ENCODE assay signal across 25 cellular contexts in genomic region chr20:4853787-4854295, GRCh38. TPM values are rescaled to one million over a fixed set of nuclear protein-coding genes. Genes with fewer than 3 reads are reported as not detected.
A peak's percentile ranks its signal among the peaks of the same experiment; 100 is the strongest.
DNase-seq lines count a peak whose midpoint lies in the region; ATAC-seq and TF ChIP-seq lines count a peak whose summit lies in the region.
"Had no signal": no experiment of that assay in that cellular context is flagged by ENCODE, and none has a peak within 500 bp of the region (broad histone marks: within the 10 kb centered on the region; RNA-seq: fewer than 3 reads in every experiment).

No MANE protein-coding gene starts in this region.

- no peaks in the 10 kb centered on the region for H3K9me3 Mint-ChIP-seq in activated T-cell treated with anti-CD3 and anti-CD28 coated beads, Interleukin-2, amount 50 U/mL, for 24 hours
- H3K9me3 Mint-ChIP-seq in activated T-cell treated with anti-CD3 and anti-CD28 coated beads, Interleukin-2, amount 50 U/mL, for 72 hours, result no peaks in the 10 kb centered on the region
- no peaks in the 10 kb centered on the region for H3K9me3 Mint-ChIP-seq in dendritic cell treated with granulocyte-macrophage colony-stimulating factor and Interleukin-4, amounts not matched to agents 40 ng/mL and 50 ng/mL, for 4 days
- no peaks in the 10 kb centered on the region for H3K9me3 Mint-ChIP-seq in stimulated activated memory B cell treated with anti-CD40 and anti-IgM and Interleukin-4, amounts not matched to agents 10 μg/mL and 1 μg/mL and 100 μg/mL, for 72 hours
- H3K9me3 Mint-ChIP-seq: CD4-positive, alpha-beta memory T cell had no signal

- 81% methylated on average over 8 of the region's 8 CpGs for WGBS in prostate gland

- intact Hi-C loops in dendritic cell treated with granulocyte-macrophage colony-stimulating factor and Interleukin-4, amounts not matched to agents 40 ng/mL and 50 ng/mL, for 4 days (cut with micrococcal nuclease), result no loop called here
- intact Hi-C loops in prostate gland (cut with DNase I), result no loop called here

- H3K9me3 ChIP-seq in DND-41 (ENCODE audit: insufficient read depth, low read length, severe bottlenecking), result no peaks in the 10 kb centered on the region
- H3K9me3 ChIP-seq in prostate gland, result no peaks in the 10 kb centered on the region
- H3K9me3 ChIP-seq: SJCRH30 had no signal

- no peaks in the 10 kb centered on the region for H3K79me2 ChIP-seq in DND-41 (ENCODE audit: insufficient read depth, low read length)

- H3K27me3 Mint-ChIP-seq in activated T-cell treated with anti-CD3 and anti-CD28 coated beads, Interleukin-2, amount 50 U/mL, for 24 hours, result no peaks in the 10 kb centered on the region
- no peaks in the 10 kb centered on the region for H3K27me3 Mint-ChIP-seq in activated T-cell treated with anti-CD3 and anti-CD28 coated beads, Interleukin-2, amount 50 U/mL, for 72 hours (ENCODE audit: low read depth)
- no peaks in the 10 kb centered on the region for H3K27me3 Mint-ChIP-seq in dendritic cell treated with granulocyte-macrophage colony-stimulating factor and Interleukin-4, amounts not matched to agents 40 ng/mL and 50 ng/mL, for 4 days
- H3K27me3 Mint-ChIP-seq in stimulated activated memory B cell treated with anti-CD40 and anti-IgM and Interleukin-4, amounts not matched to agents 10 μg/mL and 1 μg/mL and 100 μg/mL, for 72 hours, result no peaks in the 10 kb centered on the region
- H3K27me3 Mint-ChIP-seq: CD4-positive, alpha-beta memory T cell had no signal

- H3K27ac Mint-ChIP-seq in activated T-cell treated with anti-CD3 and anti-CD28 coated beads, Interleukin-2, amount 50 U/mL, for 24 hours, result peak overlapping the region; percentile 12
- no peak overlapping the region for H3K27ac Mint-ChIP-seq in activated T-cell treated with anti-CD3 and anti-CD28 coated beads, Interleukin-2, amount 50 U/mL, for 72 hours
- peak overlapping the region; percentile 70 for H3K27ac Mint-ChIP-seq in dendritic cell treated with granulocyte-macrophage colony-stimulating factor and Interleukin-4, amounts not matched to agents 40 ng/mL and 50 ng/mL, for 4 days
- H3K27ac Mint-ChIP-seq in stimulated activated memory B cell treated with anti-CD40 and anti-IgM and Interleukin-4, amounts not matched to agents 10 μg/mL and 1 μg/mL and 100 μg/mL, for 72 hours, result peak overlapping the region; percentile 31

- TF ChIP-seq CTCF in DND-41 (IDR thresholded peaks at IDR 0.05; ENCODE audit: borderline replicate concordance, extremely low read depth, low read length, poor library complexity, severe bottlenecking) (no peak), prostate gland (IDR thresholded peaks at IDR 0.05) (no peak)

- no peak overlapping the region for H3K9ac ChIP-seq in DND-41 (ENCODE audit: low read depth, low read length)

- no peak for TF ChIP-seq POLR2A in prostate gland (IDR thresholded peaks at IDR 0.05)

- no peak for DNase-seq in activated T-cell treated with anti-CD3 and anti-CD28 coated beads, Interleukin-2, amount 50 U/mL, for 24 hours
- no peak for DNase-seq in activated T-cell treated with anti-CD3 and anti-CD28 coated beads, Interleukin-2, amount 50 U/mL, for 72 hours
- DNase-seq in DND-41, result peak; percentile 1
- DNase-seq in prostate gland (ENCODE audit: low spot score), result no peak
- DNase-seq in ureter (ENCODE audit: low spot score), result no peak
- no peak for DNase-seq in DMS114 treated with DMSO at 0.1 percent for 48 hours (lab: John Stamatoyannopoulos, UW; ENCODE audit: unreplicated experiment)
- DNase-seq: CD4-positive, alpha-beta memory T cell; COR-L47; DMS79; KBM-7; MV-4-11; NCI-H1105; NCI-H1436 treated with DMSO at 0.1 percent for 48 hours; NCI-H1930; NCI-H2107; NCI-H524; NCI-H774; NK-92 treated with Interleukin-12 subunit alpha and Interleukin-12 subunit beta, amount 100 ng/mL, for 24 hours; PC-3; SJCRH30 had no signal

- no peak overlapping the region for H3K4me2 ChIP-seq in DND-41 (ENCODE audit: insufficient read depth, low read length)

- H3K4me3 ChIP-seq in DND-41 (ENCODE audit: low read depth in 1 of 2, low read length in 2 of 2) (no peak overlapping the region), prostate gland (no peak overlapping the region)
- H3K4me3 ChIP-seq: SJCRH30 had no signal

- H2AFZ ChIP-seq in DND-41 (ENCODE audit: low read depth, low read length), result no peak overlapping the region

- no peaks in the 10 kb centered on the region for H3K4me1 ChIP-seq in DND-41 (ENCODE audit: insufficient read depth, low read length)
- no peaks in the 10 kb centered on the region for H3K4me1 ChIP-seq in prostate gland (replicated peaks)
- H3K4me1 ChIP-seq: SJCRH30 had no signal

- ATAC-seq in activated T-cell treated with anti-CD3 and anti-CD28 coated beads, Interleukin-2, amount 50 U/mL, for 72 hours (replicated peaks in 1 of 2), result no peak
- no peak for ATAC-seq in DND-41 (ENCODE audit: insufficient read depth, low read depth)
- no peak for ATAC-seq in stimulated activated memory B cell treated with anti-CD40 and anti-IgM and Interleukin-4, amounts not matched to agents 10 μg/mL and 1 μg/mL and 100 μg/mL, for 72 hours
- ATAC-seq: PC-3, Right ventricle myocardium inferior had no signal

- H3K36me3 ChIP-seq in DND-41 (ENCODE audit: insufficient read depth, low read length) (peaks cover 63% of the 10 kb centered on the region), prostate gland (peaks cover 0 to 4% of the 10 kb centered on the region in 2 donors)

- H3K4me1 Mint-ChIP-seq in activated T-cell treated with anti-CD3 and anti-CD28 coated beads, Interleukin-2, amount 50 U/mL, for 24 hours (ENCODE audit: low read depth), result no peaks in the 10 kb centered on the region
- no peaks in the 10 kb centered on the region for H3K4me1 Mint-ChIP-seq in activated T-cell treated with anti-CD3 and anti-CD28 coated beads, Interleukin-2, amount 50 U/mL, for 72 hours (ENCODE audit: low read depth)
- H3K4me1 Mint-ChIP-seq in dendritic cell treated with granulocyte-macrophage colony-stimulating factor and Interleukin-4, amounts not matched to agents 40 ng/mL and 50 ng/mL, for 4 days (ENCODE audit: low read depth), result peaks cover 34% of the 10 kb centered on the region
- H3K4me1 Mint-ChIP-seq in stimulated activated memory B cell treated with anti-CD40 and anti-IgM and Interleukin-4, amounts not matched to agents 10 μg/mL and 1 μg/mL and 100 μg/mL, for 72 hours, result no peaks in the 10 kb centered on the region

- H3K4me3 Mint-ChIP-seq in activated T-cell treated with anti-CD3 and anti-CD28 coated beads, Interleukin-2, amount 50 U/mL, for 24 hours, result no peak overlapping the region
- H3K4me3 Mint-ChIP-seq in activated T-cell treated with anti-CD3 and anti-CD28 coated beads, Interleukin-2, amount 50 U/mL, for 72 hours, result no peak overlapping the region
- no peak overlapping the region for H3K4me3 Mint-ChIP-seq in dendritic cell treated with granulocyte-macrophage colony-stimulating factor and Interleukin-4, amounts not matched to agents 40 ng/mL and 50 ng/mL, for 4 days
- no peak overlapping the region for H3K4me3 Mint-ChIP-seq in stimulated activated memory B cell treated with anti-CD40 and anti-IgM and Interleukin-4, amounts not matched to agents 10 μg/mL and 1 μg/mL and 100 μg/mL, for 72 hours
- H3K4me3 Mint-ChIP-seq: CD4-positive, alpha-beta memory T cell had no signal

- H3K27me3 ChIP-seq in DND-41 (ENCODE audit: insufficient read depth, low read length, poor library complexity) (no peaks in the 10 kb centered on the region), prostate gland (replicated peaks; ENCODE audit: insufficient read depth) (no peaks in the 10 kb centered on the region)
- H3K27me3 ChIP-seq: SJCRH30 had no signal

- H3K36me3 Mint-ChIP-seq in activated T-cell treated with anti-CD3 and anti-CD28 coated beads, Interleukin-2, amount 50 U/mL, for 24 hours (ENCODE audit: low read depth), result peaks cover 65% of the 10 kb centered on the region
- peaks cover 0 to 12% of the 10 kb centered on the region in 2 donors for H3K36me3 Mint-ChIP-seq in activated T-cell treated with anti-CD3 and anti-CD28 coated beads, Interleukin-2, amount 50 U/mL, for 72 hours (ENCODE audit: insufficient read depth in 2 of 2)
- peaks cover 67% of the 10 kb centered on the region for H3K36me3 Mint-ChIP-seq in dendritic cell treated with granulocyte-macrophage colony-stimulating factor and Interleukin-4, amounts not matched to agents 40 ng/mL and 50 ng/mL, for 4 days (ENCODE audit: low read depth)
- H3K36me3 Mint-ChIP-seq in stimulated activated memory B cell treated with anti-CD40 and anti-IgM and Interleukin-4, amounts not matched to agents 10 μg/mL and 1 μg/mL and 100 μg/mL, for 72 hours, result peaks cover 58% of the 10 kb centered on the region

- H3K27ac ChIP-seq in DND-41 (ENCODE audit: low read length), result no peak overlapping the region
- no peak overlapping the region for H3K27ac ChIP-seq in prostate gland
- H3K27ac ChIP-seq: SJCRH30 had no signal

- no peaks in the 10 kb centered on the region for H4K20me1 ChIP-seq in DND-41 (ENCODE audit: insufficient read depth, low read length)

RNA-seq across cellular contexts. Expression of gene RASSF2, which starts 30.4 kb away (rescaled TPM):
- total RNA-seq in activated T-cell treated with anti-CD3 and anti-CD28 coated beads, Interleukin-2, amount 50 U/mL, for 72 hours, result 10 to 100 TPM; 46.5 to 47.4 TPM
- total RNA-seq in prostate gland (10 to 100 TPM in 1 of 2 donors, 1 to 10 TPM in 1; 5.0 to 86.6 TPM), ureter (13.9 TPM)
- total RNA-seq: HT-29, MCF 10A had no signal
